21 cellular contexts compared by ENCODE assay signal in the genomic region with DNA sequence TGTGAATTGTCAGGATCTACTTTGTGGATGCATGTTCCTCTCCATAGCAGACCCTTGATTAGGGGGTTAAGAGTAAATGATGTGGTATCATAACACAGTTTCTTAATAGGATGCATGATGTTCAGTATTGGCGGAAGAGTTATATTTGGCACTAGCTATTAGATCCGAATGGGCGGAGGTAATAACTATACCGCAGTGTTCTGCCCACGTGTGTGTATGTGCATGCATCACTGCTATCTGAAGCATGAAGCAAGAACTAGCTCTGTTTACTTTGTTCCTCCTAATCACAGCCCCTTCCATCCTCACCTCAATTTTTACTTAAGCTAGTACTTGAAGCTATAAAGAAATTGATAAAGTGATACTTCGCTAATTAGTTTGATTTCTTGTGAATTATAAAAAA.
"Had no signal": no experiment of that assay in that cellular context is flagged by ENCODE, and none has a peak within 500 bp of the region (broad histone marks: within the 10 kb centered on the region; RNA-seq: fewer than 3 reads in every experiment).

No MANE protein-coding gene starts in this region.

- H3K27ac ChIP-seq: esophagus squamous epithelium, gastroesophageal sphincter, hepatocyte, neutrophil, sigmoid colon, skin epidermis, thyroid gland, upper lobe of left lung had no signal

- H3K27me3 ChIP-seq: esophagus squamous epithelium, gastroesophageal sphincter, hepatocyte, neutrophil, sigmoid colon, stomach, thyroid gland, upper lobe of left lung, uterus had no signal

- H3K9me3 ChIP-seq: esophagus squamous epithelium, gastroesophageal sphincter, neutrophil, sigmoid colon, stomach, thyroid gland, upper lobe of left lung, uterus had no signal

- H3K4me3 ChIP-seq: esophagus squamous epithelium, gastroesophageal sphincter, hepatocyte, sigmoid colon, skin epidermis, stomach, thyroid gland, upper lobe of left lung, uterus had no signal

- H3K36me3 ChIP-seq: esophagus squamous epithelium, gastroesophageal sphincter, neutrophil, sigmoid colon, stomach, thyroid gland, upper lobe of left lung, uterus had no signal

- ATAC-seq: gastroesophageal sphincter; left colon; naive thymus-derived CD4-positive, alpha-beta T cell had no signal

- DNase-seq: dermis blood vessel endothelial cell; esophagus squamous epithelium; foreskin fibroblast; glutamatergic neuron; kidney; left colon; mammary epithelial cell; naive thymus-derived CD4-positive, alpha-beta T cell; posterior cingulate gyrus; sigmoid colon; stimulated activated CD4-positive, alpha-beta T cell treated with anti-CD3 and anti-CD28 coated beads, Interleukin-2, amount 100 ng/mL, for 24 hours; stimulated activated CD4-positive, alpha-beta T cell treated with anti-CD3 and anti-CD28 coated beads, Interleukin-4, amount 100 ng/mL, for 4 hours; stimulated activated naive CD4-positive, alpha-beta T cell; stomach; upper lobe of left lung; uterus had no signal

- H3K27me3 Mint-ChIP-seq: naive thymus-derived CD4-positive, alpha-beta T cell had no signal

- H3K4me1 ChIP-seq: uterus had no signal
